Comparison of ENCODE assay signal across 29 cellular contexts in genomic region chr2:206838690-206839089, GRCh38.
A peak's percentile ranks its signal among the peaks of the same experiment; 100 is the strongest.
DNase-seq lines count a peak whose midpoint lies in the region; ATAC-seq, FAIRE-seq and TF ChIP-seq lines count a peak whose summit lies in the region.
"Had no signal": no experiment of that assay in that cellular context is flagged by ENCODE, and none has a peak within 500 bp of the region (broad histone marks: within the 10 kb centered on the region; RNA-seq: fewer than 3 reads in every experiment).

No MANE protein-coding gene starts in this region.

- CTCF ChIA-PET in HepG2 (lab: Yijun Ruan, JAX; ENCODE audit: low intra/inter-chr PET ratio, low total read pairs) = no interaction called here

- H3K79me2 ChIP-seq in HepG2 (ENCODE audit: insufficient read depth, low read length) = no peaks in the 10 kb centered on the region

- in situ Hi-C loops in HepG2 (cut with HindIII; ENCODE audit: extremely low pct_ligation_motif_present, low pct_unique_long_range_greater_than_20kb) = no loop called here

- H3K27ac ChIP-seq in HepG2 (ENCODE audit: extremely low read length, insufficient read depth, low read length) = no peak overlapping the region
- H3K27ac ChIP-seq in right lobe of liver = no peak overlapping the region
- H3K27ac ChIP-seq: 22Rv1; A549; BLaER1; BLaER1 treated with 17β-estradiol and CSF1 and Interleukin-3, amounts not matched to agents 10 nM and 100 nM; C4-2B had no signal

- no peak for TF ChIP-seq RAD21 in HepG2 (CRISPR knock-in tag; IDR thresholded peaks at IDR 0.05)

- intact Hi-C loops in HepG2 (cut with micrococcal nuclease; ENCODE audit: unreplicated experiment) = no loop called here
- intact Hi-C loops in right lobe of liver (cut with DNase I) = no loop called here

- H4K20me1 ChIP-seq in HepG2 (ENCODE audit: insufficient read depth, low read length) = no peaks in the 10 kb centered on the region
- H4K20me1 ChIP-seq: BLaER1; BLaER1 treated with 17β-estradiol and CSF1 and Interleukin-3, amounts not matched to agents 10 nM and 100 nM had no signal

- no peak overlapping the region for H2AFZ ChIP-seq in HepG2 (ENCODE audit: low read length)

- POLR2A ChIA-PET in HepG2 (lab: Yijun Ruan, JAX) = no interaction called here

- no peak for TF ChIP-seq CTCF in HepG2 (CRISPR knock-in tag; IDR thresholded peaks at IDR 0.05)
- no peak for TF ChIP-seq CTCF in right lobe of liver (IDR thresholded peaks at IDR 0.05)

- ATAC-seq in HepG2 = no peak
- ATAC-seq in right lobe of liver = no peak
- ATAC-seq: A549; CD8-positive, alpha-beta T cell had no signal

- no peak for TF ChIP-seq EP300 in HepG2 (IDR thresholded peaks at IDR 0.05; ENCODE audit: low read depth in 2 of 2, low read length in 2 of 2)
- TF ChIP-seq EP300 in HepG2 (CRISPR knock-in tag; IDR thresholded peaks at IDR 0.05; ENCODE audit: borderline replicate concordance) = no peak

- H3K27me3 ChIP-seq in HepG2 (ENCODE audit: control insufficient read depth in 1 of 2, insufficient read depth in 2 of 2, low read length in 2 of 2) = no peaks in the 10 kb centered on the region
- no peaks in the 10 kb centered on the region for H3K27me3 ChIP-seq in right lobe of liver
- H3K27me3 ChIP-seq: BE2C; BLaER1; BLaER1 treated with 17β-estradiol and CSF1 and Interleukin-3, amounts not matched to agents 10 nM and 100 nM had no signal

- BruUV-seq in HepG2 (replicated peaks; lab: Mats Ljungman, UMichigan) = no TSS peak

- no peak overlapping the region for H3K9ac ChIP-seq in HepG2 (ENCODE audit: insufficient read depth, low read depth, low read length)
- H3K9ac ChIP-seq: BLaER1; BLaER1 treated with 17β-estradiol and CSF1 and Interleukin-3, amounts not matched to agents 10 nM and 100 nM had no signal

- H3K9me3 ChIP-seq in HepG2 (ENCODE audit: low read length) = peaks cover 15% of the 10 kb centered on the region
- H3K9me3 ChIP-seq in right lobe of liver = peaks cover 0 to 7% (median 0%) of the 10 kb centered on the region in 4 donors
- H3K9me3 ChIP-seq: Caco-2 had no signal

- 4% methylated on average over 3 of the region's 3 CpGs for WGBS in HepG2 (ENCODE audit: low lambda C conversion rate)
- 75% methylated on average over 3 of the region's 3 CpGs for WGBS in right lobe of liver (ENCODE audit: insufficient coverage, low coverage, low lambda C conversion rate, missing lambda C conversion rate)

- no peak overlapping the region for H3K4me2 ChIP-seq in HepG2 (ENCODE audit: low read depth, low read length)
- H3K4me2 ChIP-seq: A549; BLaER1; BLaER1 treated with 17β-estradiol and CSF1 and Interleukin-3, amounts not matched to agents 10 nM and 100 nM had no signal

- TF ChIP-seq POLR2A in HepG2 (IDR thresholded peaks at IDR 0.05; ENCODE audit: insufficient read depth in 1 of 2, low read depth in 2 of 2, low read length in 2 of 2) = no peak
- no peak for TF ChIP-seq POLR2A in right lobe of liver (IDR thresholded peaks at IDR 0.05)

- no peak for FAIRE-seq in HepG2 (lab: Jason Lieb, UNC)
- FAIRE-seq: A204.1, A549, D721Med had no signal

- no peak for DNase-seq in HepG2 (ENCODE audit: low spot score)
- no peak for DNase-seq in right lobe of liver
- DNase-seq: 8988T; ACHN; AML-193; BE2C; C1 segment of cervical spinal cord; Caco-2; Calu3; CD4-positive, alpha-beta memory T cell; CD4-positive, alpha-beta T cell; CD4-positive, CD25-positive, alpha-beta regulatory T cell; CD8-positive, alpha-beta memory T cell; CD8-positive, alpha-beta T cell; COR-L47; DMS 273 treated with DMSO at 0.1 percent for 48 hours; DMS153; DMS53; DMS79; DMS79 treated with DMSO at 0.1 percent for 48 hours; DND-41; EL had no signal

- H3K4me1 ChIP-seq in HepG2 (ENCODE audit: insufficient read depth, low read length) (no peaks in the 10 kb centered on the region), right lobe of liver (no peaks in the 10 kb centered on the region)
- H3K4me1 ChIP-seq: A549; BLaER1; BLaER1 treated with 17β-estradiol and CSF1 and Interleukin-3, amounts not matched to agents 10 nM and 100 nM; Caco-2 had no signal

- no peaks in the 10 kb centered on the region for H3K36me3 ChIP-seq in HepG2 (replicated peaks in 1 of 2; ENCODE audit: control insufficient read depth in 1 of 2, insufficient read depth in 2 of 2, low read length in 2 of 2)
- no peaks in the 10 kb centered on the region for H3K36me3 ChIP-seq in right lobe of liver
- H3K36me3 ChIP-seq: BE2C; BLaER1; BLaER1 treated with 17β-estradiol and CSF1 and Interleukin-3, amounts not matched to agents 10 nM and 100 nM had no signal

- H3K4me3 ChIP-seq in HepG2 (replicated peaks in 1 of 3; ENCODE audit: insufficient read depth in 1 of 3, low read depth in 2 of 3, low read length in 3 of 3) = no peak overlapping the region
- H3K4me3 ChIP-seq in right lobe of liver = no peak overlapping the region
- H3K4me3 ChIP-seq: A549; BLaER1; BLaER1 treated with 17β-estradiol and CSF1 and Interleukin-3, amounts not matched to agents 10 nM and 100 nM had no signal

TF ChIP-seq in HepG2, 621 proteins besides CTCF, POLR2A, EP300 and RAD21:
- TF ChIP-seq ZNF329 (CRISPR knock-in tag; IDR thresholded peaks at IDR 0.05; ENCODE audit: low read depth) = no peak
- no peak for TF ChIP-seq IRX3 (CRISPR knock-in tag; IDR thresholded peaks at IDR 0.05; ENCODE audit: borderline replicate concordance, low read depth)
- TF ChIP-seq HOXA9 (CRISPR knock-in tag; IDR thresholded peaks at IDR 0.05; ENCODE audit: borderline replicate concordance) = no peak
- TF ChIP-seq, protein P1, sequence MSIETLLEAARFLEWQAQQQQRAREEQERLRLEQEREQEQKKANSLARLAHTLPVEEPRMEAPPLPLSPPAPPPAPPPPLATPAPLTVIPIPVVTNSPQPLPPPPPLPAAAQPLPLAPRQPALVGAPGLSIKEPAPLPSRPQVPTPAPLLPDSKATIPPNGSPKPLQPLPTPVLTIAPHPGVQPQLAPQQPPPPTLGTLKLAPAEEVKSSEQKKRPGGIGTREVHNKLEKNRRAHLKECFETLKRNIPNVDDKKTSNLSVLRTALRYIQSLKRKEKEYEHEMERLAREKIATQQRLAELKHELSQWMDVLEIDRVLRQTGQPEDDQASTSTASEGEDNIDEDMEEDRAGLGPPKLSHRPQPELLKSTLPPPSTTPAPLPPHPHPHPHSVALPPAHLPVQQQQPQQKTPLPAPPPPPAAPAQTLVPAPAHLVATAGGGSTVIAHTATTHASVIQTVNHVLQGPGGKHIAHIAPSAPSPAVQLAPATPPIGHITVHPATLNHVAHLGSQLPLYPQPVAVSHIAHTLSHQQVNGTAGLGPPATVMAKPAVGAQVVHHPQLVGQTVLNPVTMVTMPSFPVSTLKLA (IDR thresholded peaks at IDR 0.05) = peak; percentile 90
